In genomic region chr3:4656059-4656458, GRCh38 we compare ENCODE assay signal across 8 cellular contexts.
DNase-seq lines count a peak whose midpoint lies in the region; ATAC-seq and TF ChIP-seq lines count a peak whose summit lies in the region.

No MANE protein-coding gene starts in this region.

- peaks cover 18% of the 10 kb centered on the region for H3K36me3 Mint-ChIP-seq in activated CD4-positive, alpha-beta memory T cell treated with anti-CD3 and anti-CD28 coated beads, Interleukin-2, amount 10 ng/mL, durations not matched to agents 7 days and 5 days (ENCODE audit: low read depth)
- peaks cover 17% of the 10 kb centered on the region for H3K36me3 Mint-ChIP-seq in activated CD4-positive, alpha-beta memory T cell treated with anti-CD3 and anti-CD28 coated beads for 36 hours

- peak; percentile 63 to 85 (median 66) for TF ChIP-seq CTCF in upper lobe of left lung (IDR thresholded peaks at IDR 0.05)

- POLR2A ChIA-PET in activated CD4-positive, alpha-beta memory T cell treated with anti-CD3 and anti-CD28 coated beads, Interleukin-2, amount 10 ng/mL, durations not matched to agents 7 days and 5 days (lab: Charles Lee): no interaction called here
- POLR2A ChIA-PET in activated CD4-positive, alpha-beta memory T cell treated with anti-CD3 and anti-CD28 coated beads for 36 hours (lab: Charles Lee): no interaction called here

- no peaks in the 10 kb centered on the region for H3K4me1 ChIP-seq in upper lobe of left lung

- H3K4me3 ChIP-seq in upper lobe of left lung: no peak overlapping the region

- no peak for TF ChIP-seq POLR2A in upper lobe of left lung (IDR thresholded peaks at IDR 0.05)

- H3K4me1 Mint-ChIP-seq in activated CD4-positive, alpha-beta memory T cell treated with anti-CD3 and anti-CD28 coated beads, Interleukin-2, amount 10 ng/mL, durations not matched to agents 7 days and 5 days: no peaks in the 10 kb centered on the region
- H3K4me1 Mint-ChIP-seq in activated CD4-positive, alpha-beta memory T cell treated with anti-CD3 and anti-CD28 coated beads for 36 hours (ENCODE audit: low read depth): no peaks in the 10 kb centered on the region

- no peaks in the 10 kb centered on the region for H3K27me3 ChIP-seq in upper lobe of left lung

- no peaks in the 10 kb centered on the region for H3K27me3 Mint-ChIP-seq in activated CD4-positive, alpha-beta memory T cell treated with anti-CD3 and anti-CD28 coated beads, Interleukin-2, amount 10 ng/mL, durations not matched to agents 7 days and 5 days
- no peaks in the 10 kb centered on the region for H3K27me3 Mint-ChIP-seq in activated CD4-positive, alpha-beta memory T cell treated with anti-CD3 and anti-CD28 coated beads for 36 hours

- no peak overlapping the region for H3K4me3 Mint-ChIP-seq in activated CD4-positive, alpha-beta memory T cell treated with anti-CD3 and anti-CD28 coated beads, Interleukin-2, amount 10 ng/mL, durations not matched to agents 7 days and 5 days
- H3K4me3 Mint-ChIP-seq in activated CD4-positive, alpha-beta memory T cell treated with anti-CD3 and anti-CD28 coated beads for 36 hours: no peak overlapping the region

- peak; percentile 19 for DNase-seq in activated CD4-positive, alpha-beta memory T cell treated with anti-CD3 and anti-CD28 coated beads, Interleukin-2, amount 10 ng/mL, durations not matched to agents 7 days and 5 days
- no peak for DNase-seq in activated CD4-positive, alpha-beta memory T cell treated with anti-CD3 and anti-CD28 coated beads for 36 hours
- DNase-seq in NCI-H69 (lab: John Stamatoyannopoulos, UW): peak; percentile 74
- DNase-seq in cerebellum (ENCODE audit: low spot score): peak; percentile 44
- peak; percentile 38 to 55 for DNase-seq in left colon
- peak in 1 of 2 donors; percentile 71 for DNase-seq in upper lobe of left lung
- no peak for DNase-seq in cortex of kidney (lab: John Stamatoyannopoulos, UW)

- CTCF ChIA-PET in activated CD4-positive, alpha-beta memory T cell treated with anti-CD3 and anti-CD28 coated beads, Interleukin-2, amount 10 ng/mL, durations not matched to agents 7 days and 5 days (lab: Charles Lee): interaction anchor here (0.6 to 1.5 kb wide), 2 partner anchors 56 to 621 kb away, joined by 3 to 5 read pairs; no protein-coding TSS in a partner anchor
- CTCF ChIA-PET in activated CD4-positive, alpha-beta memory T cell treated with anti-CD3 and anti-CD28 coated beads for 36 hours (lab: Charles Lee): interaction anchor here (0.9 kb wide), 1 partner anchor 305 kb away, joined by 3 read pairs; no protein-coding TSS in a partner anchor

- intact Hi-C loops in activated CD4-positive, alpha-beta memory T cell treated with anti-CD3 and anti-CD28 coated beads for 36 hours (cut with micrococcal nuclease): no loop called here
- intact Hi-C loops in left colon (cut with DNase I, micrococcal nuclease): no loop called here

- no peak overlapping the region for H3K27ac ChIP-seq in upper lobe of left lung

- H3K9me3 Mint-ChIP-seq in activated CD4-positive, alpha-beta memory T cell treated with anti-CD3 and anti-CD28 coated beads, Interleukin-2, amount 10 ng/mL, durations not matched to agents 7 days and 5 days: no peaks in the 10 kb centered on the region
- H3K9me3 Mint-ChIP-seq in activated CD4-positive, alpha-beta memory T cell treated with anti-CD3 and anti-CD28 coated beads for 36 hours: no peaks in the 10 kb centered on the region

- peaks cover 0 to 28% (median 7%) of the 10 kb centered on the region in 4 donors for H3K36me3 ChIP-seq in upper lobe of left lung

- no peaks in the 10 kb centered on the region for H3K9me3 ChIP-seq in upper lobe of left lung

- ATAC-seq in left colon (peak; percentile 82), upper lobe of left lung (ENCODE audit: low FRiP score in 2 of 2) (peak; percentile 62 to 88), GM19452 (IDR thresholded peaks at IDR 0.05; ENCODE audit: unreplicated experiment) (no peak)

- TF ChIP-seq EP300 in upper lobe of left lung (IDR thresholded peaks at IDR 0.05): no peak

- H3K27ac Mint-ChIP-seq in activated CD4-positive, alpha-beta memory T cell treated with anti-CD3 and anti-CD28 coated beads, Interleukin-2, amount 10 ng/mL, durations not matched to agents 7 days and 5 days: no peak overlapping the region
- H3K27ac Mint-ChIP-seq in activated CD4-positive, alpha-beta memory T cell treated with anti-CD3 and anti-CD28 coated beads for 36 hours: no peak overlapping the region

- WGBS in upper lobe of left lung, 2 donors: 30 to 47% methylated on average over 6 of the region's 6 CpGs

Comparison
In these comparisons a context has a peak if more than half of its experiments do, and no peak if none do; other contexts are left out.
1. DNase-seq: peak in activated CD4-positive, alpha-beta memory T cell treated with anti-CD3 and anti-CD28 coated beads, Interleukin-2, amount 10 ng/mL, durations not matched to agents 7 days and 5 days (single experiment), NCI-H69 (single experiment), cerebellum (single experiment) and left colon (2 of 2); none in activated CD4-positive, alpha-beta memory T cell treated with anti-CD3 and anti-CD28 coated beads for 36 hours (single experiment) and cortex of kidney (single experiment).